11 cellular contexts compared by ENCODE assay signal in genomic region chrX:106220177-106220576, GRCh38. TPM values are rescaled to one million over a fixed set of nuclear protein-coding genes. Genes with fewer than 3 reads are reported as not detected.
A peak's percentile ranks its signal among the peaks of the same experiment; 100 is the strongest.
DNase-seq lines count a peak whose midpoint lies in the region; ATAC-seq and TF ChIP-seq lines count a peak whose summit lies in the region.
"Had no signal": no experiment of that assay in that cellular context is flagged by ENCODE, and none has a peak within 500 bp of the region (broad histone marks: within the 10 kb centered on the region; RNA-seq: fewer than 3 reads in every experiment).

No MANE protein-coding gene starts in this region.

- no peak for ATAC-seq in HG03432 (IDR thresholded peaks at IDR 0.05; ENCODE audit: unreplicated experiment)

- BruUV-seq in Calu3 (replicated peaks; lab: Mats Ljungman, UMichigan), result no TSS peak

- H3K36me3 Mint-ChIP-seq in Calu3 (ENCODE audit: insufficient read depth, unreplicated experiment) (no peaks in the 10 kb centered on the region), nephron (ENCODE audit: low read depth) (no peaks in the 10 kb centered on the region)

- no peak overlapping the region for H3K27ac Mint-ChIP-seq in Calu3 (ENCODE audit: unreplicated experiment)
- no peak overlapping the region for H3K27ac Mint-ChIP-seq in nephron

- H3K4me1 Mint-ChIP-seq in Calu3 (ENCODE audit: low read depth, unreplicated experiment) (no peaks in the 10 kb centered on the region), nephron (no peaks in the 10 kb centered on the region)

- H3K4me3 ChIP-seq in cardiac fibroblast (replicated peaks in 1 of 2; ENCODE audit: low read depth in 2 of 2, low read length in 2 of 2), result no peak overlapping the region
- H3K4me3 ChIP-seq: esophagus squamous epithelium, thoracic aorta had no signal

- CTCF ChIA-PET in Calu3 (lab: Charles Lee), result no interaction called here

- no peaks in the 10 kb centered on the region for H3K27me3 Mint-ChIP-seq in Calu3 (ENCODE audit: unreplicated experiment)
- H3K27me3 Mint-ChIP-seq in nephron (ENCODE audit: low read depth), result no peaks in the 10 kb centered on the region

- peak; percentile 35 for TF ChIP-seq CTCF in Calu3 (IDR thresholded peaks at IDR 0.05; ENCODE audit: unreplicated experiment)
- peak; percentile 53 for TF ChIP-seq CTCF in LNCAP (IDR thresholded peaks at IDR 0.05)
- peak; percentile 21 for TF ChIP-seq CTCF in cardiac fibroblast (IDR thresholded peaks at IDR 0.05; ENCODE audit: low read depth, low read length)
- TF ChIP-seq CTCF in nephron (IDR thresholded peaks at IDR 0.05; ENCODE audit: unreplicated experiment in 3 of 3), result peak in 2 of 3 experiments; percentile 28 to 45
- TF ChIP-seq CTCF in GM20000 (IDR thresholded peaks at IDR 0.05; ENCODE audit: extremely low read depth, missing control alignments), result no peak

- intact Hi-C loops in Calu3 (cut with micrococcal nuclease; ENCODE audit: unreplicated experiment), result no loop called here

- no peak for DNase-seq in Calu3
- DNase-seq in cardiac fibroblast (ENCODE audit: low read depth in 2 of 2), result peak in 1 of 2 donors; percentile 6
- DNase-seq in germinal center (ENCODE audit: low spot score), result no peak
- DNase-seq in GM20000 (ENCODE audit: low spot score), result no peak
- no peak for DNase-seq in NCI-H2107 (lab: John Stamatoyannopoulos, UW)
- DNase-seq: esophagus squamous epithelium, posterior cingulate gyrus had no signal

- H3K9me3 Mint-ChIP-seq in Calu3 (ENCODE audit: low read depth, unreplicated experiment), result no peaks in the 10 kb centered on the region
- H3K9me3 Mint-ChIP-seq in nephron, result peaks cover 8% of the 10 kb centered on the region

- no peak overlapping the region for H3K4me3 Mint-ChIP-seq in Calu3 (ENCODE audit: low read depth, unreplicated experiment)
- no peak overlapping the region for H3K4me3 Mint-ChIP-seq in nephron

RNA-seq across cellular contexts. Expression of gene PWWP3B, which starts 52.1 kb away (rescaled TPM):
- not detected in 2 replicates for total RNA-seq in Calu3 (2022)
- total RNA-seq: esophagus squamous epithelium had no signal
